8 cellular contexts compared by ENCODE assay signal in the genomic region with DNA sequence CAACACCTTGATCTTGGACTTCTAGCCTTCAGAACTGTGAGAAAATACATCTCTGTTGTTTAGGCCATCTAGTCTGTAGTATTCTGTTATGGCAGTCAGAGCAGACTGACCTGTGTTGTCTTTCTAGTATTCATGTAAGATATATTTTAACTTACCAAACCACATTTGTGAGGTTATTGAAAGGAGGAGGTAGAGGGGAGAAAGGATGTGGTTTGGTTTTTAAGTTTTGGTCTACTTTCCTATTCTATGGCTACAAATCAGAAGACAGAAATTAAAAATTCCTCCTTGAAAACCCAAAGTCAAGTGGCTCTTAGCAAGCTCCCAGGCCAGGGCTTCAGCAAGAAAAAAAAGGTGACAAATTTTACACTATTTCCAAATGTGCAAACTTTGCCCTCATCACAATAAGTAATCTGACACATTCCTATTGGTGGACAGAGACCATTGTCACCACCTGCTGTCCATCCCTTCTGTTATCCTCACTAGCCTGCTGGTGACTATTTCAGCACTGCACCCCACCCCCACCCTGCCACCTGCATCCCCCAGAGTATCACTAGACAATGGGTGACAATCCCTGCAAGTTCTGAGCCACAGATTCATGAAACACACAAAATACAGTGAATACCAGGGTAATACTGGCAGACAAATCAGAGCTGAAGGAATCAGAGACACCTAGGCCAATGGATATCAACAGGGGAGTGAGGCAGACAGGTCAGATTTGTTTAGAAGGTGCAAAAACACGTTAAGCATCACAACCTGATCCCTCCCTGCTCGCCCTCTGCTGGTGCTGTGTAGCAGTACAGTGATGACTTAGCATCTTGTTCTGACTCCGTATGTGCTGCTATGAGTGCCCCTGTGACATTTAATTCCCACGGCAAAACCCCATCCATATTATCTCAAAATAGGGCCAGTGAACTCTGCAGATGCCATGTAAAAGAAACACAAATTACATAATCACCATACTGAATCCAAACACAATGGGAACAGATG.
DNase-seq lines count a peak whose midpoint lies in the region; ATAC-seq and TF ChIP-seq lines count a peak whose summit lies in the region.

No MANE protein-coding gene starts in this region.

- POLR2A ChIA-PET in activated naive CD8-positive, alpha-beta T cell treated with anti-CD3 and anti-CD28 coated beads, Interleukin-2, amount 10 ng/mL, durations not matched to agents 7 days and 5 days (lab: Charles Lee), result no interaction called here

- H3K36me3 Mint-ChIP-seq in activated naive CD8-positive, alpha-beta T cell treated with anti-CD3 and anti-CD28 coated beads, Interleukin-2, amount 10 ng/mL, durations not matched to agents 7 days and 5 days, result peaks cover 78% of the 10 kb centered on the region
- peaks cover 70% of the 10 kb centered on the region for H3K36me3 Mint-ChIP-seq in stimulated activated naive CD8-positive, alpha-beta T cell treated with anti-CD3 and anti-CD28 coated beads, Interleukin-15, Interleukin-2, amounts not matched to agents 100 ng/mL and 50 ng/mL, for 24 hours (ENCODE audit: low read depth)

- H3K4me3 Mint-ChIP-seq in activated naive CD8-positive, alpha-beta T cell treated with anti-CD3 and anti-CD28 coated beads, Interleukin-2, amount 10 ng/mL, durations not matched to agents 7 days and 5 days, result peak overlapping the region; percentile 56
- H3K4me3 Mint-ChIP-seq in stimulated activated naive CD8-positive, alpha-beta T cell treated with anti-CD3 and anti-CD28 coated beads, Interleukin-15, Interleukin-2, amounts not matched to agents 100 ng/mL and 50 ng/mL, for 24 hours, result no peak overlapping the region

- no peak overlapping the region for H3K27ac ChIP-seq in C4-2B

- H3K9me3 Mint-ChIP-seq in activated naive CD8-positive, alpha-beta T cell treated with anti-CD3 and anti-CD28 coated beads, Interleukin-2, amount 10 ng/mL, durations not matched to agents 7 days and 5 days, result peaks cover 9% of the 10 kb centered on the region
- peaks cover 12% of the 10 kb centered on the region for H3K9me3 Mint-ChIP-seq in stimulated activated naive CD8-positive, alpha-beta T cell treated with anti-CD3 and anti-CD28 coated beads, Interleukin-15, Interleukin-2, amounts not matched to agents 100 ng/mL and 50 ng/mL, for 24 hours

- TF ChIP-seq CTCF in C4-2B (conservative IDR thresholded peaks at IDR 0.05), result peak; percentile 75

- no peaks in the 10 kb centered on the region for H3K27me3 Mint-ChIP-seq in activated naive CD8-positive, alpha-beta T cell treated with anti-CD3 and anti-CD28 coated beads, Interleukin-2, amount 10 ng/mL, durations not matched to agents 7 days and 5 days
- no peaks in the 10 kb centered on the region for H3K27me3 Mint-ChIP-seq in stimulated activated naive CD8-positive, alpha-beta T cell treated with anti-CD3 and anti-CD28 coated beads, Interleukin-15, Interleukin-2, amounts not matched to agents 100 ng/mL and 50 ng/mL, for 24 hours

- peak overlapping the region; percentile 68 for H3K27ac Mint-ChIP-seq in activated naive CD8-positive, alpha-beta T cell treated with anti-CD3 and anti-CD28 coated beads, Interleukin-2, amount 10 ng/mL, durations not matched to agents 7 days and 5 days
- peak overlapping the region; percentile 65 for H3K27ac Mint-ChIP-seq in stimulated activated naive CD8-positive, alpha-beta T cell treated with anti-CD3 and anti-CD28 coated beads, Interleukin-15, Interleukin-2, amounts not matched to agents 100 ng/mL and 50 ng/mL, for 24 hours

- DNase-seq in activated naive CD8-positive, alpha-beta T cell treated with anti-CD3 and anti-CD28 coated beads, Interleukin-2, amount 10 ng/mL, durations not matched to agents 7 days and 5 days, result peak; percentile 59
- DNase-seq in kidney tubule cell (ENCODE audit: low spot score) (peak; percentile 27), DMS114 treated with DMSO at 0.1 percent for 48 hours (lab: John Stamatoyannopoulos, UW; ENCODE audit: unreplicated experiment) (no peak)

- ATAC-seq in GM18870 (IDR thresholded peaks at IDR 0.05; ENCODE audit: unreplicated experiment) (peak; percentile 84), HG03159 (IDR thresholded peaks at IDR 0.05; ENCODE audit: unreplicated experiment) (peak; percentile 71), SK-N-SH treated with all-trans-retinoic acid at 6 μM for 48 hours (peak; percentile 75)
- ATAC-seq in activated naive CD8-positive, alpha-beta T cell treated with anti-CD3 and anti-CD28 coated beads, Interleukin-2, amount 10 ng/mL, durations not matched to agents 7 days and 5 days (ENCODE audit: low read depth), result peak; percentile 80

- peaks cover 62% of the 10 kb centered on the region for H3K4me1 Mint-ChIP-seq in activated naive CD8-positive, alpha-beta T cell treated with anti-CD3 and anti-CD28 coated beads, Interleukin-2, amount 10 ng/mL, durations not matched to agents 7 days and 5 days
- peaks cover 34% of the 10 kb centered on the region for H3K4me1 Mint-ChIP-seq in stimulated activated naive CD8-positive, alpha-beta T cell treated with anti-CD3 and anti-CD28 coated beads, Interleukin-15, Interleukin-2, amounts not matched to agents 100 ng/mL and 50 ng/mL, for 24 hours (ENCODE audit: low read depth)

TF ChIP-seq in SK-N-SH treated with all-trans-retinoic acid at 6 μM for 48 hours, 23 proteins besides CTCF, POLR2A, EP300 and RAD21:
- TF ChIP-seq ZFP30 (CRISPR knock-in tag; IDR thresholded peaks at IDR 0.05), result no peak
- no peak for TF ChIP-seq TCF4 (CRISPR knock-in tag; IDR thresholded peaks at IDR 0.05; ENCODE audit: borderline replicate concordance)
- TF ChIP-seq POU6F1 (CRISPR knock-in tag; IDR thresholded peaks at IDR 0.05; ENCODE audit: borderline replicate concordance, low read depth), result no peak
- no peak for TF ChIP-seq ZNF565 (CRISPR knock-in tag; conservative IDR thresholded peaks at IDR 0.05; ENCODE audit: low read depth)
- TF ChIP-seq ARNTL (CRISPR knock-in tag; IDR thresholded peaks at IDR 0.05; ENCODE audit: borderline replicate concordance, low read depth), result no peak
- no peak for TF ChIP-seq ISL1 (CRISPR knock-in tag; IDR thresholded peaks at IDR 0.05)
- TF ChIP-seq ZNF70 (CRISPR knock-in tag; IDR thresholded peaks at IDR 0.05), result no peak
- no peak for TF ChIP-seq SNAI2 (CRISPR knock-in tag; IDR thresholded peaks at IDR 0.05)
- TF ChIP-seq TSHZ2 (CRISPR knock-in tag; IDR thresholded peaks at IDR 0.05), result no peak
- TF ChIP-seq OSR1 (CRISPR knock-in tag; IDR thresholded peaks at IDR 0.05), result no peak
- no peak for TF ChIP-seq ZFP3 (CRISPR knock-in tag; IDR thresholded peaks at IDR 0.05)
- TF ChIP-seq TOX (CRISPR knock-in tag; IDR thresholded peaks at IDR 0.05; ENCODE audit: borderline replicate concordance), result no peak
- no peak for TF ChIP-seq PPARA (CRISPR knock-in tag; IDR thresholded peaks at IDR 0.05; ENCODE audit: borderline replicate concordance)
- TF ChIP-seq RARB (CRISPR knock-in tag; IDR thresholded peaks at IDR 0.05), result no peak
- TF ChIP-seq ESRRG (CRISPR knock-in tag; IDR thresholded peaks at IDR 0.05), result no peak
TF ChIP-seq in SK-N-SH treated with all-trans-retinoic acid at 6 μM for 48 hours: peak in this region for 0.
